ENCODE assay signal across 18 cellular contexts in the genomic region with DNA sequence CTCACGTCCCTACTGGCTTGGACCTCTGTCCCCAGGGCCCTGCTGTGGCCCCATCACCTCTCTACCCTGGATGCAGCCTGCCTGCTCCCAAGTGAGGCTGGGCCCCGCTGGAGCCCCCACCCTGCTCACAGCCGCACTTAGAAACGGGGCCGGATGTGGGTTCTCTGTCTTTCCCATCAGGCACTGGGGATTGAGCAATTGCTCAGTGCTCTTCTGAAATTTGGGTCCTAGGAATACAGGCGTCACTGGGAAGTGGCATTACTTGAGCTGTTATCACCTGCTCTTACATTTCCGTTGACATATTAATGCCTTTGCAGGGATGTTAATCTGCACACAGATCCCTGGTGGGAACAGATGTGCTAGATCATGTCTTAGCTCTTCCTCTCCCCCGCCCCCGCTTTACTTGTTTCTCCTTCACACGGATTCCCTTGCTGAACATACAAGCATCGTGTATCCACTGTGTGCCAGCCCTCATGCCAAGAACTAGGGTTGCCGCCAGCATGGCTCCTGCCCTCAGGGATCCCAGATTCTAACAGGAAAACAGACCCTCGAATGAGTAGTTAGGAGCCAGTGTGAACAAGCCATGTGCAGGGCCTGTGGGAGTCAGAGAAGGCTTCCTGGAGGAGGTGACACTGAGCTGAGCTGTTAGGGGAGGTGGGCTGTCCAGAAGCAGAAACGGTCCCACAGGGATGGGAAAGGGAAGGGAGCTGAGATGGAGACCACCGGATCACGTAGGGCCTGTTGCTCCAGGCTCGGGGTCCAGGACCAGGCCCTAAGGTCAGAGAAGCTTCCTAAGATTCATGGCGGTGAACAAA.
A peak's percentile ranks its signal among the peaks of the same experiment; 100 is the strongest.
DNase-seq lines count a peak whose midpoint lies in the region; ATAC-seq and TF ChIP-seq lines count a peak whose summit lies in the region.
"Had no signal": no experiment of that assay in that cellular context is flagged by ENCODE, and none has a peak within 500 bp of the region (broad histone marks: within the 10 kb centered on the region; RNA-seq: fewer than 3 reads in every experiment).

No MANE protein-coding gene starts in this region.

- H3K9me3 Mint-ChIP-seq in natural killer cell = no peaks in the 10 kb centered on the region
- H3K9me3 Mint-ChIP-seq: activated naive CD8-positive, alpha-beta T cell treated with anti-CD3 and anti-CD28 coated beads for 36 hours; CD8-positive, alpha-beta memory T cell had no signal

- no peak for TF ChIP-seq CTCF in AG10803 (conservative IDR thresholded peaks at IDR 0.05; ENCODE audit: low read length)
- no peak for TF ChIP-seq CTCF in fibroblast of mammary gland (conservative IDR thresholded peaks at IDR 0.05; ENCODE audit: control insufficient read depth, insufficient read depth, low read depth, low read length)
- TF ChIP-seq CTCF in thyroid gland (IDR thresholded peaks at IDR 0.05) = no peak
- TF ChIP-seq CTCF in natural killer cell (IDR thresholded peaks at IDR 0.05) = no peak

- peaks cover 16 to 22% of the 10 kb centered on the region in 2 donors for H3K4me1 Mint-ChIP-seq in natural killer cell
- H3K4me1 Mint-ChIP-seq: activated naive CD8-positive, alpha-beta T cell treated with anti-CD3 and anti-CD28 coated beads for 36 hours had no signal

- ATAC-seq in HG03139 (IDR thresholded peaks at IDR 0.05; ENCODE audit: unreplicated experiment) (no peak), natural killer cell (no peak), HG03039 (IDR thresholded peaks at IDR 0.05; ENCODE audit: unreplicated experiment) (no peak)
- ATAC-seq: Panc1 had no signal

- H3K36me3 Mint-ChIP-seq in natural killer cell = no peaks in the 10 kb centered on the region
- H3K36me3 Mint-ChIP-seq: activated naive CD8-positive, alpha-beta T cell treated with anti-CD3 and anti-CD28 coated beads for 36 hours had no signal

- H3K36me3 ChIP-seq in KOPT-K1 (ENCODE audit: insufficient read depth, low read length) = no peaks in the 10 kb centered on the region
- H3K36me3 ChIP-seq in thyroid gland = peaks cover 0 to 4% of the 10 kb centered on the region in 2 donors

- H3K27me3 Mint-ChIP-seq in natural killer cell (ENCODE audit: low read depth in 2 of 2) = no peaks in the 10 kb centered on the region
- H3K27me3 Mint-ChIP-seq: activated naive CD8-positive, alpha-beta T cell treated with anti-CD3 and anti-CD28 coated beads for 36 hours; CD8-positive, alpha-beta memory T cell had no signal

- H3K9me3 ChIP-seq in KOPT-K1 (ENCODE audit: insufficient read depth, low read length, poor library complexity, severe bottlenecking) = no peaks in the 10 kb centered on the region
- no peaks in the 10 kb centered on the region for H3K9me3 ChIP-seq in thyroid gland

- peak overlapping the region; percentile 47 for H3K27ac ChIP-seq in KOPT-K1 (ENCODE audit: low read depth, low read length, poor library complexity, severe bottlenecking)
- H3K27ac ChIP-seq in thyroid gland = no peak overlapping the region

- intact Hi-C loops in thyroid gland (cut with DNase I) = loop anchor here (5.0 kb wide), 1 partner anchor 191 kb away; no protein-coding TSS in a partner anchor
- intact Hi-C loops in natural killer cell (cut with micrococcal nuclease) = no loop called here

- H3K4me3 ChIP-seq in AG10803 (ENCODE audit: low read length) = no peak overlapping the region
- H3K4me3 ChIP-seq in fibroblast of mammary gland (ENCODE audit: control insufficient read depth, low read depth, low read length) = no peak overlapping the region
- no peak overlapping the region for H3K4me3 ChIP-seq in thyroid gland (replicated peaks in 1 of 3)

- no peak overlapping the region for H3K4me3 Mint-ChIP-seq in natural killer cell
- H3K4me3 Mint-ChIP-seq: activated naive CD8-positive, alpha-beta T cell treated with anti-CD3 and anti-CD28 coated beads for 36 hours had no signal

- H3K27ac Mint-ChIP-seq in natural killer cell = peak overlapping the region in 1 of 2 donors; percentile 24
- H3K27ac Mint-ChIP-seq: activated naive CD8-positive, alpha-beta T cell treated with anti-CD3 and anti-CD28 coated beads for 36 hours had no signal

- no peaks in the 10 kb centered on the region for H3K4me1 ChIP-seq in thyroid gland

- no peaks in the 10 kb centered on the region for H3K27me3 ChIP-seq in thyroid gland

- WGBS in thyroid gland, 2 donors = 94 to 95% methylated on average over 17 to 18 of the region's 18 CpGs

- DNase-seq in AG10803 (ENCODE audit: low read depth) (peak; percentile 29), SKM-1 (lab: John Stamatoyannopoulos, UW; ENCODE audit: unreplicated experiment) (peak; percentile 75), fibroblast of mammary gland (ENCODE audit: low read depth) (peak; percentile 16), thyroid gland (no peak), natural killer cell (no peak)
- DNase-seq: activated CD4-positive, alpha-beta T cell treated with anti-CD3 and anti-CD28 coated beads for 48 hours; activated naive CD8-positive, alpha-beta T cell treated with anti-CD3 and anti-CD28 coated beads for 36 hours; activated T-cell treated with anti-CD3 and anti-CD28 coated beads, Interleukin-2, amount 50 U/mL, for 48 hours; CD8-positive, alpha-beta memory T cell; effector CD8-positive, alpha-beta T cell; H7; kidney; NCI-H510A; nucleus accumbens had no signal

- TF ChIP-seq POLR2A in thyroid gland (IDR thresholded peaks at IDR 0.05) = no peak

Comparison
In these comparisons a context has a peak if more than half of its experiments do, and no peak if none do; other contexts are left out.
1. DNase-seq: peak in AG10803 (single experiment), SKM-1 (single experiment) and fibroblast of mammary gland (single experiment); none in thyroid gland (0 of 2) and natural killer cell (single experiment).